ENCODE assay signal across 14 cellular contexts in genomic region chr3:31137718-31138465, GRCh38.
"Had no signal": no experiment of that assay in that cellular context is flagged by ENCODE, and none has a peak within 500 bp of the region (broad histone marks: within the 10 kb centered on the region; RNA-seq: fewer than 3 reads in every experiment).

No MANE protein-coding gene starts in this region.

- DNase-seq: activated CD4-positive, alpha-beta memory T cell treated with anti-CD3 and anti-CD28 coated beads, Interleukin-2, amount 10 ng/mL, durations not matched to agents 7 days and 5 days; activated CD8-positive, alpha-beta memory T cell treated with anti-CD3 and anti-CD28 coated beads, Interleukin-2, amount 10 ng/mL, durations not matched to agents 7 days and 5 days; activated naive CD8-positive, alpha-beta T cell treated with anti-CD3 and anti-CD28 coated beads for 36 hours; amniotic stem cell; colonic mucosa; endodermal cell; gastrocnemius medialis; head of caudate nucleus; kidney; left ventricle myocardium inferior; stimulated activated CD4-positive, alpha-beta T cell treated with anti-CD3 and anti-CD28 coated beads, Interleukin-2, amount 100 ng/mL, for 48 hours; WERI-Rb-1 had no signal

- H3K9me3 ChIP-seq: colonic mucosa, gastrocnemius medialis, left ventricle myocardium inferior, tibial nerve had no signal

- H3K4me3 ChIP-seq: colonic mucosa, gastrocnemius medialis, left ventricle myocardium inferior, skin epidermis, tibial nerve had no signal

- H3K27ac ChIP-seq: colonic mucosa, gastrocnemius medialis, left ventricle myocardium inferior, skin epidermis, tibial nerve, WERI-Rb-1 had no signal

- FAIRE-seq: kidney had no signal

- H3K27me3 ChIP-seq: colonic mucosa, gastrocnemius medialis, tibial nerve had no signal

- ATAC-seq: activated CD8-positive, alpha-beta memory T cell treated with anti-CD3 and anti-CD28 coated beads, Interleukin-2, amount 10 ng/mL, durations not matched to agents 7 days and 5 days; gastrocnemius medialis had no signal

- H3K36me3 ChIP-seq: colonic mucosa, gastrocnemius medialis, left ventricle myocardium inferior, tibial nerve, WERI-Rb-1 had no signal

- H3K4me1 ChIP-seq: colonic mucosa, gastrocnemius medialis, left ventricle myocardium inferior, tibial nerve had no signal
